8 cellular contexts compared by ENCODE assay signal in genomic region chr10:88934900-88935672, GRCh38. TPM values are rescaled to one million over a fixed set of nuclear protein-coding genes. Genes with fewer than 3 reads are reported as not detected.
DNase-seq lines count a peak whose midpoint lies in the region; ATAC-seq and TF ChIP-seq lines count a peak whose summit lies in the region.

No MANE protein-coding gene starts in this region.

- CTCF ChIA-PET in SK-N-SH (lab: Yijun Ruan, JAX), result interaction anchor here (0.5 to 11.1 kb wide), 63 partner anchors 11 to 590 kb away, joined by 3 to 425 read pairs (median 4); partner anchors contain the start of genes ANKRD22, CH25H, FAS and STAMBPL1

- no peaks in the 10 kb centered on the region for H3K27me3 Mint-ChIP-seq in activated naive CD4-positive, alpha-beta T cell treated with anti-CD3 and anti-CD28 coated beads, Interleukin-2, amount 50 U/mL, for 24 hours

- no peak overlapping the region for H3K4me2 ChIP-seq in SK-N-SH
- peak overlapping the region; percentile 9 for H3K4me2 ChIP-seq in parathyroid adenoma (ENCODE audit: low read length)

- H3K27ac Mint-ChIP-seq in activated naive CD4-positive, alpha-beta T cell treated with anti-CD3 and anti-CD28 coated beads, Interleukin-2, amount 50 U/mL, for 24 hours, result peak overlapping the region; percentile 56

- H3F3A ChIP-seq in SK-N-SH (replicated peaks; ENCODE audit: insufficient read depth), result peaks cover 5% of the 10 kb centered on the region

- TF ChIP-seq CTCF in SK-N-SH (IDR thresholded peaks at IDR 0.05), result peak; percentile 89
- TF ChIP-seq CTCF in parathyroid adenoma (IDR thresholded peaks at IDR 0.05), result peak; percentile 88
- TF ChIP-seq CTCF in tibial nerve (IDR thresholded peaks at IDR 0.05), result peak; percentile 69 to 85 (median 72)

- no peak overlapping the region for H2AFZ ChIP-seq in SK-N-SH (ENCODE audit: low read depth)
- H2AFZ ChIP-seq in parathyroid adenoma, result peak overlapping the region; percentile 40

- H3K9ac ChIP-seq in SK-N-SH (no peak overlapping the region), parathyroid adenoma (no peak overlapping the region)

- H3K9me3 ChIP-seq in SK-N-SH (no peaks in the 10 kb centered on the region), parathyroid adenoma (ENCODE audit: control insufficient read depth, low read length) (no peaks in the 10 kb centered on the region), tibial nerve (no peaks in the 10 kb centered on the region)

- no peak for TF ChIP-seq POLR2A in tibial nerve (IDR thresholded peaks at IDR 0.05)

- H3K79me2 ChIP-seq in SK-N-SH (ENCODE audit: insufficient read depth) (no peaks in the 10 kb centered on the region), parathyroid adenoma (no peaks in the 10 kb centered on the region)

- H3K4me1 ChIP-seq in SK-N-SH (ENCODE audit: control insufficient read depth in 1 of 2, insufficient read depth in 2 of 2, low read depth in 1 of 2, low read length in 1 of 2) (peaks cover 7 to 11% of the 10 kb centered on the region in 2 experiments; a peak in 2 of 4 replicates), parathyroid adenoma (peaks cover 7% of the 10 kb centered on the region), tibial nerve (peaks cover 0 to 19% (median 9%) of the 10 kb centered on the region in 4 donors)

- 36% methylated on average over 17 of the region's 17 CpGs for WGBS in SK-N-SH (ENCODE audit: low lambda C conversion rate)
- 36 to 38% methylated on average over 17 of the region's 17 CpGs for WGBS in tibial nerve, 2 donors

- H3K27ac ChIP-seq in SK-N-SH (ENCODE audit: low read depth in 2 of 2, low read length in 1 of 2), result peak overlapping the region; percentile 16 to 22; a peak in 2 of 4 replicates
- no peak overlapping the region for H3K27ac ChIP-seq in parathyroid adenoma
- H3K27ac ChIP-seq in tibial nerve, result peak overlapping the region in 3 of 4 donors; percentile 17 to 69 (median 65)

- DNase-seq in AML-193 (lab: John Stamatoyannopoulos, UW) (peak; percentile 75 to 77), MV-4-11 (lab: John Stamatoyannopoulos, UW) (peak; percentile 47), SK-N-SH (peak; percentile 42), glomerular visceral epithelial cell (ENCODE audit: extremely low spot score) (peak; percentile 81), tibial nerve (ENCODE audit: low spot score in 2 of 2) (peak; percentile 63 to 77)

- H3K4me3 ChIP-seq in SK-N-SH (ENCODE audit: low read depth in 2 of 2, low read length in 1 of 2), result peak overlapping the region in 1 of 2 experiments; percentile 4; a peak in 1 of 4 replicates
- H3K4me3 ChIP-seq in parathyroid adenoma (ENCODE audit: low read depth, low read length), result no peak overlapping the region
- H3K4me3 ChIP-seq in tibial nerve, result no peak overlapping the region

- peak; percentile 93 for TF ChIP-seq RAD21 in SK-N-SH (IDR thresholded peaks at IDR 0.05; ENCODE audit: low read length)

- no peaks in the 10 kb centered on the region for H3K9me2 ChIP-seq in SK-N-SH

- no peaks in the 10 kb centered on the region for H3K36me3 Mint-ChIP-seq in activated naive CD4-positive, alpha-beta T cell treated with anti-CD3 and anti-CD28 coated beads, Interleukin-2, amount 50 U/mL, for 24 hours

- no peak for TF ChIP-seq EP300 in SK-N-SH (IDR thresholded peaks at IDR 0.05; ENCODE audit: borderline replicate concordance in 1 of 2, low read depth in 1 of 2, low read length in 1 of 2)
- TF ChIP-seq EP300 in tibial nerve (IDR thresholded peaks at IDR 0.05), result peak in 1 of 2 donors; percentile 42

- POLR2A ChIA-PET in SK-N-SH (lab: Yijun Ruan, JAX), result no interaction called here

- H3K4me1 Mint-ChIP-seq in activated naive CD4-positive, alpha-beta T cell treated with anti-CD3 and anti-CD28 coated beads, Interleukin-2, amount 50 U/mL, for 24 hours, result peaks cover 16% of the 10 kb centered on the region

- H3K9me3 Mint-ChIP-seq in activated naive CD4-positive, alpha-beta T cell treated with anti-CD3 and anti-CD28 coated beads, Interleukin-2, amount 50 U/mL, for 24 hours, result no peaks in the 10 kb centered on the region

- H3K27me3 ChIP-seq in SK-N-SH (ENCODE audit: insufficient read depth) (no peaks in the 10 kb centered on the region), parathyroid adenoma (ENCODE audit: control insufficient read depth, insufficient read depth, low read length) (no peaks in the 10 kb centered on the region), tibial nerve (no peaks in the 10 kb centered on the region)

- no peaks in the 10 kb centered on the region; the same call in 1 of the 2 replicates for H4K20me1 ChIP-seq in SK-N-SH (ENCODE audit: insufficient read depth)

- peak overlapping the region; percentile 55 for H3K4me3 Mint-ChIP-seq in activated naive CD4-positive, alpha-beta T cell treated with anti-CD3 and anti-CD28 coated beads, Interleukin-2, amount 50 U/mL, for 24 hours

- peak; percentile 39 for ATAC-seq in GM19397 (IDR thresholded peaks at IDR 0.05; ENCODE audit: unreplicated experiment)

- peaks cover 26 to 49% of the 10 kb centered on the region in 2 experiments for H3K36me3 ChIP-seq in SK-N-SH (replicated peaks in 1 of 2; ENCODE audit: control insufficient read depth in 1 of 2, insufficient read depth in 2 of 2, low read length in 1 of 2)
- H3K36me3 ChIP-seq in parathyroid adenoma (ENCODE audit: control insufficient read depth, insufficient read depth, low read length), result no peaks in the 10 kb centered on the region
- peaks cover 0 to 14% (median 0%) of the 10 kb centered on the region in 3 donors for H3K36me3 ChIP-seq in tibial nerve

TF ChIP-seq in SK-N-SH, 30 proteins besides CTCF, POLR2A, EP300 and RAD21:
- peak; percentile 20; the same call in 1 of the 2 replicates for TF ChIP-seq RCOR1 (IDR thresholded peaks at IDR 0.05; ENCODE audit: low read length)
- TF ChIP-seq CHD2 (IDR thresholded peaks at IDR 0.05; ENCODE audit: low read length, partially characterized antibody), result no peak
- TF ChIP-seq MAX (IDR thresholded peaks at IDR 0.05; ENCODE audit: low read depth), result peak; percentile 65; the same call in 1 of the 2 replicates
- 0 out of 2 replicates have a peak, but pooled peaks have one; percentile 13 for TF ChIP-seq NRF1 (IDR thresholded peaks at IDR 0.05; ENCODE audit: low read depth, low read length)
- TF ChIP-seq TCF12 (IDR thresholded peaks at IDR 0.05), result peak; percentile 14; the same call in 1 of the 2 replicates
- peak; percentile 91 for TF ChIP-seq SMC3 (IDR thresholded peaks at IDR 0.05; ENCODE audit: low read depth, low read length)
- no peak for TF ChIP-seq GATA2 (CRISPR knock-in tag; IDR thresholded peaks at IDR 0.05)

RNA-seq across cellular contexts. Expression of gene ACTA2, which starts 17.5 kb away (rescaled TPM):
- 119 and 130 TPM in 2 replicates for polyA plus RNA-seq in SK-N-SH (2012; rRNA removed)
- polyA plus RNA-seq in SK-N-SH (2012; cell fraction: cytosol; rRNA removed), result 128 and 149 TPM in 2 replicates
- 146 and 161 TPM in 2 replicates for polyA plus RNA-seq in SK-N-SH (2012; cell fraction: nucleus; rRNA removed)
- 100 to 1,000 TPM; 340 to 708 (median 458) TPM for total RNA-seq in tibial nerve

RNA-seq across cellular contexts. Expression of gene STAMBPL1, which starts 55.0 kb away (rescaled TPM):
- 25.1 and 32.6 TPM in 2 replicates for polyA plus RNA-seq in SK-N-SH (2012; rRNA removed)
- polyA plus RNA-seq in SK-N-SH (2012; cell fraction: cytosol; rRNA removed), result 26.1 and 26.3 TPM in 2 replicates
- 44.5 and 93.2 TPM in 2 replicates for polyA plus RNA-seq in SK-N-SH (2012; cell fraction: nucleus; rRNA removed)
- total RNA-seq in tibial nerve, result 10 to 100 TPM; 14.2 to 34.5 (median 25.5) TPM

RNA-seq across cellular contexts. Expression of gene FAS, which starts 55.5 kb away (rescaled TPM):
- polyA plus RNA-seq in SK-N-SH (2012; rRNA removed), result 31.5 and 44.2 TPM in 2 replicates
- polyA plus RNA-seq in SK-N-SH (2012; cell fraction: cytosol; rRNA removed), result 37.8 and 39.8 TPM in 2 replicates
- 24.3 and 50.5 TPM in 2 replicates for polyA plus RNA-seq in SK-N-SH (2012; cell fraction: nucleus; rRNA removed)
- 10 to 100 TPM; 18.4 to 32.2 (median 20.9) TPM for total RNA-seq in tibial nerve
